Comparison of ENCODE assay signal across 1 cellular context in the genomic region with DNA sequence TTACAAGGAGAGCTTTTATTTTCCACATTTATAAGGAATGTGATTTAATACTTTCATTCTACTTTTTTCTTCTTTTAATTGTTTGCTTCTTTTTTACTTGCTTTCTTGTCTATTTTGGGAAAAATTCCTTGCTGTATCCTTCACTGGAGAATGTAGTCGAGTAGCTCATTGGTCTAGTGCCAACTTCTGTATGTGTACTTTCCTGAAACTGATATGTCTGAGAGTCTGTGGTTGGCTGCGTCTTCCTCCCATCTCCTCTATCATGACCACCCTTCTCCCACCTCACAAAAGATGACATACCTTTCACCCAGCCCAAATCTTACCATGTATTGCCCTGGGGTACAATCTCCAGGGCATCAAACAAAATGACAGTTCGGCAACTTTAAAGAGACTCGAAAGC.
TF ChIP-seq lines count a peak whose summit lies in the region.

No MANE protein-coding gene starts in this region.

TF ChIP-seq in SK-N-SH, 30 proteins besides CTCF, POLR2A, EP300 and RAD21 (continued from another document):
- TF ChIP-seq, protein P1, sequence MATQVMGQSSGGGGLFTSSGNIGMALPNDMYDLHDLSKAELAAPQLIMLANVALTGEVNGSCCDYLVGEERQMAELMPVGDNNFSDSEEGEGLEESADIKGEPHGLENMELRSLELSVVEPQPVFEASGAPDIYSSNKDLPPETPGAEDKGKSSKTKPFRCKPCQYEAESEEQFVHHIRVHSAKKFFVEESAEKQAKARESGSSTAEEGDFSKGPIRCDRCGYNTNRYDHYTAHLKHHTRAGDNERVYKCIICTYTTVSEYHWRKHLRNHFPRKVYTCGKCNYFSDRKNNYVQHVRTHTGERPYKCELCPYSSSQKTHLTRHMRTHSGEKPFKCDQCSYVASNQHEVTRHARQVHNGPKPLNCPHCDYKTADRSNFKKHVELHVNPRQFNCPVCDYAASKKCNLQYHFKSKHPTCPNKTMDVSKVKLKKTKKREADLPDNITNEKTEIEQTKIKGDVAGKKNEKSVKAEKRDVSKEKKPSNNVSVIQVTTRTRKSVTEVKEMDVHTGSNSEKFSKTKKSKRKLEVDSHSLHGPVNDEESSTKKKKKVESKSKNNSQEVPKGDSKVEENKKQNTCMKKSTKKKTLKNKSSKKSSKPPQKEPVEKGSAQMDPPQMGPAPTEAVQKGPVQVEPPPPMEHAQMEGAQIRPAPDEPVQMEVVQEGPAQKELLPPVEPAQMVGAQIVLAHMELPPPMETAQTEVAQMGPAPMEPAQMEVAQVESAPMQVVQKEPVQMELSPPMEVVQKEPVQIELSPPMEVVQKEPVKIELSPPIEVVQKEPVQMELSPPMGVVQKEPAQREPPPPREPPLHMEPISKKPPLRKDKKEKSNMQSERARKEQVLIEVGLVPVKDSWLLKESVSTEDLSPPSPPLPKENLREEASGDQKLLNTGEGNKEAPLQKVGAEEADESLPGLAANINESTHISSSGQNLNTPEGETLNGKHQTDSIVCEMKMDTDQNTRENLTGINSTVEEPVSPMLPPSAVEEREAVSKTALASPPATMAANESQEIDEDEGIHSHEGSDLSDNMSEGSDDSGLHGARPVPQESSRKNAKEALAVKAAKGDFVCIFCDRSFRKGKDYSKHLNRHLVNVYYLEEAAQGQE (IDR thresholded peaks at IDR 0.05; ENCODE audit: low read depth, low read length) = no peak
- no peak for TF ChIP-seq FOXM1 (IDR thresholded peaks at IDR 0.05; ENCODE audit: low read depth)
- TF ChIP-seq EZH2phosphoT487 (IDR thresholded peaks at IDR 0.05; ENCODE audit: borderline replicate concordance, low read depth) = no peak
- TF ChIP-seq FOSL2 (IDR thresholded peaks at IDR 0.05; ENCODE audit: borderline replicate concordance, low read depth) = no peak
- TF ChIP-seq, protein P2, sequence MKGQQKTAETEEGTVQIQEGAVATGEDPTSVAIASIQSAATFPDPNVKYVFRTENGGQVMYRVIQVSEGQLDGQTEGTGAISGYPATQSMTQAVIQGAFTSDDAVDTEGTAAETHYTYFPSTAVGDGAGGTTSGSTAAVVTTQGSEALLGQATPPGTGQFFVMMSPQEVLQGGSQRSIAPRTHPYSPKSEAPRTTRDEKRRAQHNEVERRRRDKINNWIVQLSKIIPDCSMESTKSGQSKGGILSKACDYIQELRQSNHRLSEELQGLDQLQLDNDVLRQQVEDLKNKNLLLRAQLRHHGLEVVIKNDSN (IDR thresholded peaks at IDR 0.05; ENCODE audit: borderline replicate concordance, low read depth) = no peak
- no peak; the same call in 1 of the 2 replicates for TF ChIP-seq RXRA (IDR thresholded peaks at IDR 0.05; ENCODE audit: borderline replicate concordance, low read depth)
- no peak for TF ChIP-seq POLR2AphosphoS5 (IDR thresholded peaks at IDR 0.05; ENCODE audit: low read depth, low read length)
- no peak for TF ChIP-seq RCOR1 (IDR thresholded peaks at IDR 0.05; ENCODE audit: low read length)
- TF ChIP-seq SMC3 (IDR thresholded peaks at IDR 0.05; ENCODE audit: low read depth, low read length) = no peak
- TF ChIP-seq TAF1 (IDR thresholded peaks at IDR 0.05; ENCODE audit: borderline replicate concordance, low read depth, low read length) = no peak
- no peak for TF ChIP-seq YY1 (IDR thresholded peaks at IDR 0.05; ENCODE audit: low read depth)
- TF ChIP-seq MEF2A (IDR thresholded peaks at IDR 0.05; ENCODE audit: borderline replicate concordance, low read depth) = no peak; the same call in 1 of the 2 replicates
- TF ChIP-seq ELF1 (IDR thresholded peaks at IDR 0.05) = no peak
- TF ChIP-seq, protein P3, sequence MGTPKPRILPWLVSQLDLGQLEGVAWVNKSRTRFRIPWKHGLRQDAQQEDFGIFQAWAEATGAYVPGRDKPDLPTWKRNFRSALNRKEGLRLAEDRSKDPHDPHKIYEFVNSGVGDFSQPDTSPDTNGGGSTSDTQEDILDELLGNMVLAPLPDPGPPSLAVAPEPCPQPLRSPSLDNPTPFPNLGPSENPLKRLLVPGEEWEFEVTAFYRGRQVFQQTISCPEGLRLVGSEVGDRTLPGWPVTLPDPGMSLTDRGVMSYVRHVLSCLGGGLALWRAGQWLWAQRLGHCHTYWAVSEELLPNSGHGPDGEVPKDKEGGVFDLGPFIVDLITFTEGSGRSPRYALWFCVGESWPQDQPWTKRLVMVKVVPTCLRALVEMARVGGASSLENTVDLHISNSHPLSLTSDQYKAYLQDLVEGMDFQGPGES (IDR thresholded peaks at IDR 0.05; ENCODE audit: low read depth, low read length) = no peak
- TF ChIP-seq GABPA (IDR thresholded peaks at IDR 0.05; ENCODE audit: low read depth) = no peak
- TF ChIP-seq NRF1 (IDR thresholded peaks at IDR 0.05; ENCODE audit: low read depth, low read length) = no peak
- peak; percentile 73; the same call in 1 of the 2 replicates for TF ChIP-seq NFIC (IDR thresholded peaks at IDR 0.05; ENCODE audit: borderline replicate concordance)
- TF ChIP-seq, protein P4, sequence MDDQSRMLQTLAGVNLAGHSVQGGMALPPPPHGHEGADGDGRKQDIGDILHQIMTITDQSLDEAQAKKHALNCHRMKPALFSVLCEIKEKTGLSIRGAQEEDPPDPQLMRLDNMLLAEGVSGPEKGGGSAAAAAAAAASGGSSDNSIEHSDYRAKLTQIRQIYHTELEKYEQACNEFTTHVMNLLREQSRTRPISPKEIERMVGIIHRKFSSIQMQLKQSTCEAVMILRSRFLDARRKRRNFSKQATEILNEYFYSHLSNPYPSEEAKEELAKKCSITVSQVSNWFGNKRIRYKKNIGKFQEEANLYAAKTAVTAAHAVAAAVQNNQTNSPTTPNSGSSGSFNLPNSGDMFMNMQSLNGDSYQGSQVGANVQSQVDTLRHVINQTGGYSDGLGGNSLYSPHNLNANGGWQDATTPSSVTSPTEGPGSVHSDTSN (IDR thresholded peaks at IDR 0.05) = 0 out of 2 replicates have a peak, but pooled peaks have one; percentile 25
- no peak for TF ChIP-seq TEAD4 (IDR thresholded peaks at IDR 0.05; ENCODE audit: borderline replicate concordance, insufficient read depth)
- TF ChIP-seq CHD2 (IDR thresholded peaks at IDR 0.05; ENCODE audit: low read length, partially characterized antibody) = no peak
- TF ChIP-seq, protein P5, sequence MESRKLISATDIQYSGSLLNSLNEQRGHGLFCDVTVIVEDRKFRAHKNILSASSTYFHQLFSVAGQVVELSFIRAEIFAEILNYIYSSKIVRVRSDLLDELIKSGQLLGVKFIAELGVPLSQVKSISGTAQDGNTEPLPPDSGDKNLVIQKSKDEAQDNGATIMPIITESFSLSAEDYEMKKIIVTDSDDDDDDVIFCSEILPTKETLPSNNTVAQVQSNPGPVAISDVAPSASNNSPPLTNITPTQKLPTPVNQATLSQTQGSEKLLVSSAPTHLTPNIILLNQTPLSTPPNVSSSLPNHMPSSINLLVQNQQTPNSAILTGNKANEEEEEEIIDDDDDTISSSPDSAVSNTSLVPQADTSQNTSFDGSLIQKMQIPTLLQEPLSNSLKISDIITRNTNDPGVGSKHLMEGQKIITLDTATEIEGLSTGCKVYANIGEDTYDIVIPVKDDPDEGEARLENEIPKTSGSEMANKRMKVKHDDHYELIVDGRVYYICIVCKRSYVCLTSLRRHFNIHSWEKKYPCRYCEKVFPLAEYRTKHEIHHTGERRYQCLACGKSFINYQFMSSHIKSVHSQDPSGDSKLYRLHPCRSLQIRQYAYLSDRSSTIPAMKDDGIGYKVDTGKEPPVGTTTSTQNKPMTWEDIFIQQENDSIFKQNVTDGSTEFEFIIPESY (IDR thresholded peaks at IDR 0.05; ENCODE audit: borderline replicate concordance, low read depth) = no peak
- TF ChIP-seq RFX5 (IDR thresholded peaks at IDR 0.05; ENCODE audit: low read length) = no peak
- TF ChIP-seq MXI1 (IDR thresholded peaks at IDR 0.05; ENCODE audit: low read depth, low read length) = no peak
- TF ChIP-seq SIN3A (IDR thresholded peaks at IDR 0.05; ENCODE audit: borderline replicate concordance, low read depth, low read length) = no peak
- TF ChIP-seq FOXJ3 (CRISPR knock-in tag; IDR thresholded peaks at IDR 0.05) = no peak
